ENCODE assay signal across 28 cellular contexts in genomic region chr20:19720991-19721390, GRCh38. TPM values are rescaled to one million over a fixed set of nuclear protein-coding genes. Genes with fewer than 3 reads are reported as not detected.
"Had no signal": no experiment of that assay in that cellular context is flagged by ENCODE, and none has a peak within 500 bp of the region (broad histone marks: within the 10 kb centered on the region; RNA-seq: fewer than 3 reads in every experiment).

No MANE protein-coding gene starts in this region.

- H3K27me3 ChIP-seq: neutrophil, pancreas, right lobe of liver, sigmoid colon, suprapubic skin, testis, tibial artery, transverse colon, vagina had no signal

- DNase-seq: naive B cell; naive thymus-derived CD8-positive, alpha-beta T cell; nephron progenitor cell; nucleus accumbens; pancreas; psoas muscle; right lobe of liver; sigmoid colon; small intestine; stimulated activated CD4-positive, alpha-beta T cell treated with anti-CD3 and anti-CD28 coated beads, Interleukin-15, amount 100 ng/mL, for 24 hours; stimulated activated CD4-positive, alpha-beta T cell treated with anti-CD3 and anti-CD28 coated beads, Interleukin-2, amount 100 ng/mL, for 24 hours; stimulated activated CD4-positive, alpha-beta T cell treated with anti-CD3 and anti-CD28 coated beads, Interleukin-2, amount 100 ng/mL, for 48 hours; stimulated activated CD4-positive, alpha-beta T cell treated with anti-CD3 and anti-CD28 coated beads, Interleukin-4, amount 100 ng/mL, for 4 hours; stimulated activated CD8-positive, alpha-beta memory T cell treated with anti-CD3 and anti-CD28 coated beads, Interleukin-4, amount 100 ng/mL, for 48 hours; stimulated activated naive CD4-positive, alpha-beta T cell; substantia nigra; testis; tibial artery; transverse colon had no signal

- H3K27ac ChIP-seq: neutrophil, pancreas, psoas muscle, right lobe of liver, sigmoid colon, suprapubic skin, testis, tibial artery, transverse colon, vagina had no signal

- H3K36me3 Mint-ChIP-seq: natural killer cell treated with Interleukin-12 subunit alpha and Interleukin-12 subunit beta and Interleukin-15 and Interleukin-18, amount 100 ng/mL, for 72 hours had no signal

- ATAC-seq: naive thymus-derived CD8-positive, alpha-beta T cell; pancreas; psoas muscle; right cardiac atrium had no signal

- H3K4me1 ChIP-seq: pancreas, psoas muscle, right lobe of liver, sigmoid colon, suprapubic skin, testis, transverse colon, vagina had no signal

- H3K4me3 Mint-ChIP-seq: naive B cell; naive thymus-derived CD8-positive, alpha-beta T cell; natural killer cell treated with Interleukin-12 subunit alpha and Interleukin-12 subunit beta and Interleukin-15 and Interleukin-18, amount 100 ng/mL, for 72 hours; nephron progenitor cell; neural crest cell; stimulated activated naive CD8-positive, alpha-beta T cell treated with anti-CD3 and anti-CD28 coated beads, Interleukin-15, Interleukin-2, amounts not matched to agents 100 ng/mL and 50 ng/mL, for 24 hours; type B pancreatic cell had no signal

- H3K9me3 ChIP-seq: neutrophil, pancreas, psoas muscle, right lobe of liver, sigmoid colon, suprapubic skin, testis, tibial artery, transverse colon, vagina had no signal

- H3K4me1 Mint-ChIP-seq: naive thymus-derived CD8-positive, alpha-beta T cell; neural crest cell had no signal

- H3K36me3 ChIP-seq: neutrophil, pancreas, right lobe of liver, sigmoid colon, suprapubic skin, transverse colon, vagina had no signal

- H3K27ac Mint-ChIP-seq: naive thymus-derived CD8-positive, alpha-beta T cell; natural killer cell treated with Interleukin-12 subunit alpha and Interleukin-12 subunit beta and Interleukin-15 and Interleukin-18, amount 100 ng/mL, for 72 hours; nephron progenitor cell; progenitor cell of endocrine pancreas; stimulated activated naive CD8-positive, alpha-beta T cell treated with anti-CD3 and anti-CD28 coated beads, Interleukin-15, Interleukin-2, amounts not matched to agents 100 ng/mL and 50 ng/mL, for 24 hours; type B pancreatic cell had no signal

- H3K27me3 Mint-ChIP-seq: type B pancreatic cell had no signal

- H3K4me3 ChIP-seq: pancreas, psoas muscle, right lobe of liver, sigmoid colon, suprapubic skin, testis, tibial artery, transverse colon, vagina had no signal

- H3K9me3 Mint-ChIP-seq: natural killer cell treated with Interleukin-12 subunit alpha and Interleukin-12 subunit beta and Interleukin-15 and Interleukin-18, amount 100 ng/mL, for 72 hours; neural crest cell; type B pancreatic cell had no signal

RNA-seq across cellular contexts. Expression of gene RIN2, which starts 37.1 kb away (rescaled TPM):
- total RNA-seq: natural killer cell treated with Interleukin-12 subunit alpha and Interleukin-12 subunit beta and Interleukin-15 and Interleukin-18, amount 100 ng/mL, for 72 hours had no signal
- polyA plus RNA-seq: naive thymus-derived CD8-positive, alpha-beta T cell had no signal
